In the genomic region with DNA sequence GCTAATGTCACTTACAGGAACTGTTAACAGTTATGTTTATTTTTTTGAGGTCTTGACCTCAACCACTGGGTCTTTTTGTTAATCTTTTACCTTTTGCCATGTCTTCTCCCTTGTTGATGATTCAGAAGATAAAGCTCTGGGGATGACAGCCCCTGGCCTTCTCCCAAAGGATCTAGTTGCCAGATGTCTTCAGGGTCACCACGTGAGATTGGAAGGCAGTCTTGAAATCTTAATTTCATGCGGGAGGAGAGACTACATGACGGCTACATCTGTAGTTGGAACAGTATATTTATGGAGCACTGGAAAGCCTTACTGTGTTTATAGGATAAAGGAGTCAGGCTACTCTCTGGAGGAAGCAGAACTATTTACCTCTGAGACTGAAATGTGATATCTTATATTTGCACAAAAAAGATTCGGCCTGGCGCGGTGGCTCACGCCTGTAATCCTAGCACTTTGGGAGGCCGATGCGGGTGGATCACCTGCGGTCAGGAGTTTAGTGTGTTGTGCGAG, we compare ENCODE assay signal across 1 cellular context.
TF ChIP-seq lines count a peak whose summit lies in the region.

No MANE protein-coding gene starts in this region.

TF ChIP-seq in K562, 482 proteins besides CTCF, POLR2A, EP300 and RAD21:
- TF ChIP-seq SMARCB1 (IDR thresholded peaks at IDR 0.05; ENCODE audit: insufficient read length, low read depth) (no peak), SMAD1 (IDR thresholded peaks at IDR 0.05; ENCODE audit: low read depth, low read length, partially characterized antibody) (no peak), RERE (CRISPR knock-in tag; IDR thresholded peaks at IDR 0.05; ENCODE audit: borderline replicate concordance) (no peak), SOX6 (IDR thresholded peaks at IDR 0.05) (peak; percentile 13; the same call in 1 of the 2 replicates), TRIM24 (IDR thresholded peaks at IDR 0.05) (no peak), ZNF277 (CRISPR knock-in tag; IDR thresholded peaks at IDR 0.05; ENCODE audit: borderline replicate concordance) (no peak), SNIP1 (IDR thresholded peaks at IDR 0.05; ENCODE audit: low read depth) (no peak), GATA2 (CRISPR knock-in tag; IDR thresholded peaks at IDR 0.05) (0 out of 2 replicates have a peak, but pooled peaks have one; percentile 11), MEIS2 (IDR thresholded peaks at IDR 0.05; ENCODE audit: partially characterized antibody) (peak; percentile 11), ZNF717 (CRISPR knock-in tag; IDR thresholded peaks at IDR 0.05) (no peak), DACH1 (IDR thresholded peaks at IDR 0.05; ENCODE audit: partially characterized antibody) (no peak)
- TF ChIP-seq, protein P1, sequence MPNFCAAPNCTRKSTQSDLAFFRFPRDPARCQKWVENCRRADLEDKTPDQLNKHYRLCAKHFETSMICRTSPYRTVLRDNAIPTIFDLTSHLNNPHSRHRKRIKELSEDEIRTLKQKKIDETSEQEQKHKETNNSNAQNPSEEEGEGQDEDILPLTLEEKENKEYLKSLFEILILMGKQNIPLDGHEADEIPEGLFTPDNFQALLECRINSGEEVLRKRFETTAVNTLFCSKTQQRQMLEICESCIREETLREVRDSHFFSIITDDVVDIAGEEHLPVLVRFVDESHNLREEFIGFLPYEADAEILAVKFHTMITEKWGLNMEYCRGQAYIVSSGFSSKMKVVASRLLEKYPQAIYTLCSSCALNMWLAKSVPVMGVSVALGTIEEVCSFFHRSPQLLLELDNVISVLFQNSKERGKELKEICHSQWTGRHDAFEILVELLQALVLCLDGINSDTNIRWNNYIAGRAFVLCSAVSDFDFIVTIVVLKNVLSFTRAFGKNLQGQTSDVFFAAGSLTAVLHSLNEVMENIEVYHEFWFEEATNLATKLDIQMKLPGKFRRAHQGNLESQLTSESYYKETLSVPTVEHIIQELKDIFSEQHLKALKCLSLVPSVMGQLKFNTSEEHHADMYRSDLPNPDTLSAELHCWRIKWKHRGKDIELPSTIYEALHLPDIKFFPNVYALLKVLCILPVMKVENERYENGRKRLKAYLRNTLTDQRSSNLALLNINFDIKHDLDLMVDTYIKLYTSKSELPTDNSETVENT (CRISPR knock-in tag; IDR thresholded peaks at IDR 0.05), result no peak
- TF ChIP-seq, protein P2, sequence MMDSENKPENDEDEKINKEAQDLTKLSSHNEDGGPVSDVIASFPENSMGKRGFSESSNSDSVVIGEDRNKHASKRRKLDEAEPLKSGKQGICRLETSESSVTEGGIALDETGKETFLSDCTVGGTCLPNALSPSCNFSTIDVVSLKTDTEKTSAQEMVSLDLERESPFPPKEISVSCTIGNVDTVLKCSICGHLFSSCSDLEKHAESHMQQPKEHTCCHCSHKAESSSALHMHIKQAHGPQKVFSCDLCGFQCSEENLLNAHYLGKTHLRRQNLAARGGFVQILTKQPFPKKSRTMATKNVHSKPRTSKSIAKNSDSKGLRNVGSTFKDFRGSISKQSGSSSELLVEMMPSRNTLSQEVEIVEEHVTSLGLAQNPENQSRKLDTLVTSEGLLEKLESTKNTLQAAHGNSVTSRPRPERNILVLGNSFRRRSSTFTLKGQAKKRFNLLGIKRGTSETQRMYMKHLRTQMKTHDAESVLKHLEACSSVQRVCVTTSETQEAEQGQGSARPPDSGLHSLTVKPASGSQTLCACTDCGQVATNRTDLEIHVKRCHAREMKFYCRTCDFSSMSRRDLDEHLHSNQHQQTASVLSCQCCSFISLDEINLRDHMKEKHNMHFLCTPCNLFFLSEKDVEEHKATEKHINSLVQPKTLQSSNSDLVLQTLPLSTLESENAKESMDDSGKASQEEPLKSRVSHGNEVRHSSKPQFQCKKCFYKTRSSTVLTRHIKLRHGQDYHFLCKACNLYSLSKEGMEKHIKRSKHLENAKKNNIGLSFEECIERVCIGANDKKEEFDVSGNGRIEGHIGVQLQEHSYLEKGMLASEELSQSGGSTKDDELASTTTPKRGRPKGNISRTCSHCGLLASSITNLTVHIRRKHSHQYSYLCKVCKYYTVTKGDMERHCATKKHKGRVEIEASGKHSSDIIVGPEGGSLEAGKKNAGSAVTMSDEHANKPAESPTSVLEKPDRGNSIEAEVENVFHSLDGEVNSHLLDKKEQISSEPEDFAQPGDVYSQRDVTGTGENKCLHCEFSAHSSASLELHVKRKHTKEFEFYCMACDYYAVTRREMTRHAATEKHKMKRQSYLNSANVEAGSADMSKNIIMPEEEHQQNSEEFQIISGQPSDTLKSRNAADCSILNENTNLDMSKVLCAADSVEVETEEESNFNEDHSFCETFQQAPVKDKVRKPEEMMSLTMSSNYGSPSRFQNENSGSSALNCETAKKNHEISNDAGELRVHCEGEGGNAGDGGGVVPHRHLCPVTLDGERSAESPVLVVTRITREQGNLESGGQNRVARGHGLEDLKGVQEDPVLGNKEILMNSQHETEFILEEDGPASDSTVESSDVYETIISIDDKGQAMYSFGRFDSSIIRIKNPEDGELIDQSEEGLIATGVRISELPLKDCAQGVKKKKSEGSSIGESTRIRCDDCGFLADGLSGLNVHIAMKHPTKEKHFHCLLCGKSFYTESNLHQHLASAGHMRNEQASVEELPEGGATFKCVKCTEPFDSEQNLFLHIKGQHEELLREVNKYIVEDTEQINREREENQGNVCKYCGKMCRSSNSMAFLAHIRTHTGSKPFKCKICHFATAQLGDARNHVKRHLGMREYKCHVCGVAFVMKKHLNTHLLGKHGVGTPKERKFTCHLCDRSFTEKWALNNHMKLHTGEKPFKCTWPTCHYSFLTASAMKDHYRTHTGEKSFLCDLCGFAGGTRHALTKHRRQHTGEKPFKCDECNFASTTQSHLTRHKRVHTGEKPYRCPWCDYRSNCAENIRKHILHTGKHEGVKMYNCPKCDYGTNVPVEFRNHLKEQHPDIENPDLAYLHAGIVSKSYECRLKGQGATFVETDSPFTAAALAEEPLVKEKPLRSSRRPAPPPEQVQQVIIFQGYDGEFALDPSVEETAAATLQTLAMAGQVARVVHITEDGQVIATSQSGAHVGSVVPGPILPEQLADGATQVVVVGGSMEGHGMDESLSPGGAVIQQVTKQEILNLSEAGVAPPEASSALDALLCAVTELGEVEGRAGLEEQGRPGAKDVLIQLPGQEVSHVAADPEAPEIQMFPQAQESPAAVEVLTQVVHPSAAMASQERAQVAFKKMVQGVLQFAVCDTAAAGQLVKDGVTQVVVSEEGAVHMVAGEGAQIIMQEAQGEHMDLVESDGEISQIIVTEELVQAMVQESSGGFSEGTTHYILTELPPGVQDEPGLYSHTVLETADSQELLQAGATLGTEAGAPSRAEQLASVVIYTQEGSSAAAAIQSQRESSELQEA (IDR thresholded peaks at IDR 0.05; ENCODE audit: low read depth), result no peak
